1 cellular context compared by ENCODE assay signal in genomic region chr5:116567100-116567499, GRCh38.
TF ChIP-seq lines count a peak whose summit lies in the region.

No MANE protein-coding gene starts in this region.

TF ChIP-seq in GM23338, 12 proteins besides CTCF, POLR2A, EP300 and RAD21 (continued from another document):
- no peak for TF ChIP-seq ZNF462 (CRISPR knock-in tag; IDR thresholded peaks at IDR 0.05)
- TF ChIP-seq REST (IDR thresholded peaks at IDR 0.05; ENCODE audit: unreplicated experiment): no peak
- no peak for TF ChIP-seq NANOG (IDR thresholded peaks at IDR 0.05; ENCODE audit: borderline replicate concordance)
- no peak for TF ChIP-seq POLR2AphosphoS5 (IDR thresholded peaks at IDR 0.05; ENCODE audit: low read depth)
- no peak for TF ChIP-seq ETS1 (IDR thresholded peaks at IDR 0.05)
- no peak for TF ChIP-seq ZNF114 (CRISPR knock-in tag; IDR thresholded peaks at IDR 0.05)
- no peak for TF ChIP-seq EZH2phosphoT487 (IDR thresholded peaks at IDR 0.05; ENCODE audit: unreplicated experiment)
- no peak for TF ChIP-seq STAT1 (IDR thresholded peaks at IDR 0.05; ENCODE audit: unreplicated experiment)
- TF ChIP-seq EZH2 (IDR thresholded peaks at IDR 0.05; ENCODE audit: low read depth, unreplicated experiment): no peak
